Comparison of ENCODE assay signal across 16 cellular contexts in the genomic region with DNA sequence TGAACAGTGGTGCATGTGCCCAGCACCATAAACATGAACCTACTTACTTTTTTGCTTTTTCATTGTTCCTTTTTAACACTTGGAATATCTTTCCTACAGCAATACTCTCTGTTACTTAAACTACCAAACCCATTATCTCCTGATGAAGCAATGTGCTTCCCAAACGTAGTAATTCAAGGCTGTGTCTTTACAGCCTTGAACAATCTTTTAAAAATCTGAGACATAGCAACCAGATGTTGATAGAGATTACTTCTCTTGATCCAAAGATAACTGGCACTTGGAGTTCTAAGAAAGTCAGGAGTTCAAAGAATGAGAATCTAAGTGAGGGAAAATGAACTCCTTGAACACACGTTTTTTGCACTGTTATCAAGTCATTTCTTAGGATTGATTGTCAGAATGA. TPM values are rescaled to one million over a fixed set of nuclear protein-coding genes. Genes with fewer than 3 reads are reported as not detected.
A peak's percentile ranks its signal among the peaks of the same experiment; 100 is the strongest.
DNase-seq lines count a peak whose midpoint lies in the region; ATAC-seq, FAIRE-seq and TF ChIP-seq lines count a peak whose summit lies in the region.
"Had no signal": no experiment of that assay in that cellular context is flagged by ENCODE, and none has a peak within 500 bp of the region (broad histone marks: within the 10 kb centered on the region; RNA-seq: fewer than 3 reads in every experiment).

No MANE protein-coding gene starts in this region.

- no peaks in the 10 kb centered on the region for H3K36me3 ChIP-seq in transverse colon
- H3K36me3 ChIP-seq in Peyer's patch = no peaks in the 10 kb centered on the region

- no peaks in the 10 kb centered on the region for H3K27me3 ChIP-seq in transverse colon
- no peaks in the 10 kb centered on the region for H3K27me3 ChIP-seq in Peyer's patch

- H3K4me3 ChIP-seq in transverse colon = no peak overlapping the region
- no peak overlapping the region for H3K4me3 ChIP-seq in Peyer's patch
- H3K4me3 ChIP-seq: GM23338 had no signal

- ATAC-seq in left colon = peak; percentile 12
- ATAC-seq: GM23338 had no signal

- intact Hi-C loops in left colon (cut with DNase I, micrococcal nuclease) (no loop called here), transverse colon (cut with DNase I; ENCODE audit: low total_unique reads) (no loop called here)

- H3K27ac ChIP-seq in transverse colon (peak overlapping the region; percentile 25 to 57 (median 45)), Peyer's patch (no peak overlapping the region)
- H3K27ac ChIP-seq: C4-2B had no signal

- peak; percentile 99 for FAIRE-seq in D721Med (lab: Jason Lieb, UNC)
- FAIRE-seq: H54, HTR-8/SVneo had no signal

- H3K9me3 ChIP-seq in transverse colon (no peaks in the 10 kb centered on the region), Peyer's patch (no peaks in the 10 kb centered on the region)

- in situ Hi-C loops in transverse colon (cut with MboI; ENCODE audit: low pct_ligation_motif_present in 1 of 4, low pct_unique_long_range_greater_than_20kb in 1 of 4, low sequenced_read_pairs in 3 of 4) = no loop called here

- no peak for TF ChIP-seq CTCF in D721Med (IDR thresholded peaks at IDR 0.05; ENCODE audit: insufficient read depth, missing control alignments)
- TF ChIP-seq CTCF in transverse colon (IDR thresholded peaks at IDR 0.05) = no peak
- TF ChIP-seq CTCF in Peyer's patch (IDR thresholded peaks at IDR 0.05) = no peak

- DNase-seq in D721Med (ENCODE audit: insufficient read length, low spot score) (no peak), amniotic epithelial cell (ENCODE audit: low read depth) (peak; percentile 55), left colon (no peak), transverse colon (no peak), Peyer's patch (no peak), NCI-H1694 treated with DMSO at 0.1 percent for 48 hours (lab: John Stamatoyannopoulos, UW) (no peak), NCI-H510A treated with DMSO at 0.1 percent for 48 hours (lab: John Stamatoyannopoulos, UW) (no peak)
- DNase-seq: 8988T; CD4-positive, alpha-beta memory T cell; DMS79 treated with DMSO at 0.1 percent for 48 hours; GF-D8; HCEC 1CT had no signal

- no peak for TF ChIP-seq POLR2A in transverse colon (IDR thresholded peaks at IDR 0.05)
- TF ChIP-seq POLR2A in Peyer's patch (IDR thresholded peaks at IDR 0.05) = no peak

- 50 to 53% methylated on average over 1 to 2 of the region's 2 CpGs for WGBS in transverse colon (ENCODE audit: low coverage in 1 of 2), 2 donors

- H3K4me1 ChIP-seq in transverse colon (peaks cover 4 to 58% (median 20%) of the 10 kb centered on the region in 4 donors), Peyer's patch (no peaks in the 10 kb centered on the region)

- TF ChIP-seq EP300 in transverse colon (IDR thresholded peaks at IDR 0.05; ENCODE audit: low read depth) = no peak

RNA-seq across cellular contexts. Expression of a gene that starts 40.4 kb away (rescaled TPM):
- total RNA-seq in left colon (100 to 1,000 TPM; 248 to 387 TPM), transverse colon (100 to 1,000 TPM; 120 to 321 (median 252) TPM), Peyer's patch (100 to 1,000 TPM in 2 of 4 donors, 10 to 100 TPM in 2; 97.3 to 115 (median 103) TPM)
- total RNA-seq: CD4-positive, alpha-beta memory T cell had no signal

Comparison
In these comparisons a context has a peak if more than half of its experiments do, and no peak if none do; other contexts are left out.
1. H3K27ac ChIP-seq: peak in transverse colon (4 of 4); none in Peyer's patch (0 of 4).